Comparison of ENCODE assay signal across 8 cellular contexts in genomic region chr17:32127156-32127897, GRCh38. TPM values are rescaled to one million over a fixed set of nuclear protein-coding genes. Genes with fewer than 3 reads are reported as not detected.
DNase-seq lines count a peak whose midpoint lies in the region; ATAC-seq and TF ChIP-seq lines count a peak whose summit lies in the region.

No MANE protein-coding gene starts in this region.

- peak overlapping the region; percentile 83 for H3K4me3 ChIP-seq in fibroblast of mammary gland (ENCODE audit: control insufficient read depth, low read depth, low read length)

- H3K27ac Mint-ChIP-seq in IgD-negative memory B cell, result peak overlapping the region; percentile 76 to 96 (median 91)
- peak overlapping the region; percentile 96 to 100 (median 98) for H3K27ac Mint-ChIP-seq in naive thymus-derived CD8-positive, alpha-beta T cell

- no peaks in the 10 kb centered on the region for H3K36me3 Mint-ChIP-seq in IgD-negative memory B cell
- peaks cover 0 to 2% (median 0%) of the 10 kb centered on the region in 3 donors for H3K36me3 Mint-ChIP-seq in naive thymus-derived CD8-positive, alpha-beta T cell

- peak; percentile 90 for DNase-seq in Caki2 (ENCODE audit: low read depth)
- DNase-seq in RPMI8226, result peak; percentile 88
- DNase-seq in activated T-helper 1 cell treated with anti-CD3 and anti-CD28 coated beads, Interleukin-2, amount 50 U/mL, for 16 hours (ENCODE audit: low read depth in 1 of 2, low spot score in 1 of 2), result peak; percentile 58 to 65
- DNase-seq in fibroblast of mammary gland (ENCODE audit: low read depth), result peak; percentile 70
- peak; percentile 67 to 84 (median 76) for DNase-seq in naive thymus-derived CD8-positive, alpha-beta T cell
- peak; percentile 67 to 82 (median 74) for DNase-seq in stimulated activated naive CD4-positive, alpha-beta T cell (lab: John Stamatoyannopoulos, UW)

- H3K27me3 Mint-ChIP-seq in IgD-negative memory B cell, result no peaks in the 10 kb centered on the region
- no peaks in the 10 kb centered on the region for H3K27me3 Mint-ChIP-seq in naive thymus-derived CD8-positive, alpha-beta T cell

- H3K9me3 Mint-ChIP-seq in IgD-negative memory B cell, result peaks cover 0 to 3% (median 0%) of the 10 kb centered on the region in 3 donors
- no peaks in the 10 kb centered on the region for H3K9me3 Mint-ChIP-seq in naive thymus-derived CD8-positive, alpha-beta T cell

- peaks cover 8 to 20% (median 13%) of the 10 kb centered on the region in 3 donors for H3K4me1 Mint-ChIP-seq in IgD-negative memory B cell
- H3K4me1 Mint-ChIP-seq in naive thymus-derived CD8-positive, alpha-beta T cell, result peaks cover 12 to 32% (median 25%) of the 10 kb centered on the region in 4 donors

- POLR2A ChIA-PET in naive thymus-derived CD8-positive, alpha-beta T cell (lab: Charles Lee), result interaction anchor here (0.7 to 3.1 kb wide), 6 partner anchors 10 to 119 kb away, joined by 3 to 21 read pairs (median 4); partner anchors contain the start of gene RHOT1

- peak overlapping the region; percentile 94 to 97 (median 96) for H3K4me3 Mint-ChIP-seq in IgD-negative memory B cell
- peak overlapping the region; percentile 91 to 99 (median 97) for H3K4me3 Mint-ChIP-seq in naive thymus-derived CD8-positive, alpha-beta T cell

- ATAC-seq in GM21515 (IDR thresholded peaks at IDR 0.05; ENCODE audit: unreplicated experiment), result peak; percentile 84
- peak; percentile 99 to 100 for ATAC-seq in naive thymus-derived CD8-positive, alpha-beta T cell

- TF ChIP-seq CTCF in fibroblast of mammary gland (conservative IDR thresholded peaks at IDR 0.05; ENCODE audit: control insufficient read depth, insufficient read depth, low read depth, low read length), result no peak

- in situ Hi-C loops in Caki2 (cut with HindIII; ENCODE audit: low pct_unique_long_range_greater_than_20kb, low sequenced_read_pairs), result no loop called here

RNA-seq across cellular contexts. Expression of gene RHOT1, which starts 15.0 kb away (rescaled TPM):
- 44.7 and 47.6 TPM in 2 replicates for total RNA-seq in Caki2 (2014; rRNA removed; shearing (Covaris generic); ENCODE audit: low replicate concordance)
- 17.0 TPM for polyA plus RNA-seq in IgD-negative memory B cell
- total RNA-seq in naive thymus-derived CD8-positive, alpha-beta T cell, result 10 to 100 TPM; 32.2 to 35.6 TPM
- polyA plus RNA-seq in naive thymus-derived CD8-positive, alpha-beta T cell, result 10 to 100 TPM; 17.8 to 26.7 (median 24.7) TPM

Comparison
In these comparisons a context has a peak if more than half of its experiments do, and no peak if none do; other contexts are left out.
1. Peak in every context shown above with its lines: DNase-seq, ATAC-seq and H3K4me3 ChIP-seq.